In genomic region chr4:176789955-176790354, GRCh38 we compare ENCODE assay signal across 8 cellular contexts. TPM values are rescaled to one million over a fixed set of nuclear protein-coding genes. Genes with fewer than 3 reads are reported as not detected.
A peak's percentile ranks its signal among the peaks of the same experiment; 100 is the strongest.
DNase-seq lines count a peak whose midpoint lies in the region; ATAC-seq and TF ChIP-seq lines count a peak whose summit lies in the region.

No MANE protein-coding gene starts in this region.

- TF ChIP-seq CTCF in cardiac fibroblast (IDR thresholded peaks at IDR 0.05; ENCODE audit: low read depth, low read length), result peak; percentile 68

- intact Hi-C loops in Right ventricle myocardium superior (cut with DNase I), result loop anchor here (5.0 to 10.0 kb wide), 3 partner anchors 75 to 257 kb away; no protein-coding TSS in a partner anchor
- intact Hi-C loops in Right ventricle myocardium inferior (cut with DNase I), result loop anchor here (5.0 kb wide), 2 partner anchors 257 to 413 kb away; no protein-coding TSS in a partner anchor
- intact Hi-C loops in posterior vena cava (cut with DNase I), result loop anchor here in 1 of 2 donors (10.0 kb wide), 1 partner anchor 255 kb away; no protein-coding TSS in a partner anchor

- H3K4me3 ChIP-seq in cardiac fibroblast (replicated peaks in 1 of 2; ENCODE audit: low read depth in 2 of 2, low read length in 2 of 2), result peak overlapping the region in 1 of 2 donors; percentile 81

- ATAC-seq in Right ventricle myocardium superior (ENCODE audit: poor library complexity) (peak; percentile 38), Right ventricle myocardium inferior (no peak), HG02623 (IDR thresholded peaks at IDR 0.05; ENCODE audit: unreplicated experiment) (peak; percentile 65)

- DNase-seq in Right ventricle myocardium superior (no peak), Right ventricle myocardium inferior (ENCODE audit: missing footprints) (no peak), NCI-H1105 treated with DMSO at 0.1 percent for 48 hours (lab: John Stamatoyannopoulos, UW) (peak; percentile 32), cardiac fibroblast (ENCODE audit: low read depth in 2 of 2) (peak; percentile 67 to 82), medulla oblongata (ENCODE audit: extremely low spot score) (peak; percentile 33), NCI-H524 treated with DMSO at 0.1 percent for 48 hours (lab: John Stamatoyannopoulos, UW) (no peak), posterior vena cava (ENCODE audit: low spot score) (no peak)

RNA-seq across cellular contexts. Expression of gene VEGFC, which starts 2.8 kb away (rescaled TPM):
- total RNA-seq in Right ventricle myocardium superior (5.4 TPM), Right ventricle myocardium inferior (6.0 TPM), posterior vena cava (10 to 100 TPM; 11.6 to 25.4 TPM)

Comparison
In these comparisons a context has a peak if more than half of its experiments do, and no peak if none do; other contexts are left out.
1. DNase-seq: peak in NCI-H1105 treated with DMSO at 0.1 percent for 48 hours (single experiment), cardiac fibroblast (2 of 2) and medulla oblongata (single experiment); none in Right ventricle myocardium superior (single experiment), Right ventricle myocardium inferior (single experiment), NCI-H524 treated with DMSO at 0.1 percent for 48 hours (single experiment) and posterior vena cava (single experiment).